1 cellular context compared by ENCODE assay signal in the genomic region with DNA sequence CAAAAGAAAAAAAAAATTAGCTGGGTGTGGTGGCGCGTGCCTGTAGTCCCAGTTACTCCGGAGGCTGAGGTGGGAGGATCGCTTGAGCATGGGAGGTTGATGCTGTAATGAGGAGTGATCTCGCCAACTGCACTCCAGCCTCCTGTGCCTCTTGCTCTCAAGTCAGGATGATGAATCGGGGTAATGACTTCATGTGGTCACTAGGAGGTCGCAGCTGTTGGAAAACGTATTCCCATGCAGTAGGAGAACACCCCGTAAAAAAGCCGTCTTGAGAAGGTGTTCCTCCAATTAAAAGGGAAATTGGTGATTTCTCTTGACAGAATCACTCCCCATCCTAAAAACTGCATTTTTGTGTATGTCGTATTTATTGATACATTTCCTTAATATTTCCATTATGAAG.
TF ChIP-seq lines count a peak whose summit lies in the region.

No MANE protein-coding gene starts in this region.

TF ChIP-seq in H1, 55 proteins besides CTCF, POLR2A, EP300 and RAD21:
- TF ChIP-seq CTBP2 (IDR thresholded peaks at IDR 0.05; ENCODE audit: borderline replicate concordance, insufficient read depth, insufficient read length, low read length) (no peak), GABPA (IDR thresholded peaks at IDR 0.05; ENCODE audit: borderline replicate concordance, insufficient read depth, low read length) (no peak), RXRA (IDR thresholded peaks at IDR 0.05; ENCODE audit: insufficient read depth, low read depth, low read length) (no peak), SAP30 (IDR thresholded peaks at IDR 0.05; ENCODE audit: insufficient read depth, insufficient replicate concordance, low read length) (no peak), SP1 (IDR thresholded peaks at IDR 0.05; ENCODE audit: low read depth, low read length) (no peak), NANOG (IDR thresholded peaks at IDR 0.05; ENCODE audit: insufficient read depth, low read depth, low read length, poor library complexity, severe bottlenecking) (no peak), TAF7 (optimal IDR thresholded peaks at IDR 0.05; ENCODE audit: borderline replicate concordance, low read depth, low read length) (no peak), CHD2 (IDR thresholded peaks at IDR 0.05; ENCODE audit: low read length) (no peak), EGR1 (IDR thresholded peaks at IDR 0.05; ENCODE audit: borderline replicate concordance, low read depth, low read length) (no peak), JUN (IDR thresholded peaks at IDR 0.05; ENCODE audit: low read depth, low read length) (no peak)
- TF ChIP-seq, protein P1, sequence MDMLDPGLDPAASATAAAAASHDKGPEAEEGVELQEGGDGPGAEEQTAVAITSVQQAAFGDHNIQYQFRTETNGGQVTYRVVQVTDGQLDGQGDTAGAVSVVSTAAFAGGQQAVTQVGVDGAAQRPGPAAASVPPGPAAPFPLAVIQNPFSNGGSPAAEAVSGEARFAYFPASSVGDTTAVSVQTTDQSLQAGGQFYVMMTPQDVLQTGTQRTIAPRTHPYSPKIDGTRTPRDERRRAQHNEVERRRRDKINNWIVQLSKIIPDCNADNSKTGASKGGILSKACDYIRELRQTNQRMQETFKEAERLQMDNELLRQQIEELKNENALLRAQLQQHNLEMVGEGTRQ (IDR thresholded peaks at IDR 0.05; ENCODE audit: low read length), result no peak
- TF ChIP-seq, protein P2, sequence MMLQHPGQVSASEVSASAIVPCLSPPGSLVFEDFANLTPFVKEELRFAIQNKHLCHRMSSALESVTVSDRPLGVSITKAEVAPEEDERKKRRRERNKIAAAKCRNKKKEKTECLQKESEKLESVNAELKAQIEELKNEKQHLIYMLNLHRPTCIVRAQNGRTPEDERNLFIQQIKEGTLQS (IDR thresholded peaks at IDR 0.05; ENCODE audit: insufficient read depth, low read depth, low read length), result no peak
- TF ChIP-seq, protein P3, sequence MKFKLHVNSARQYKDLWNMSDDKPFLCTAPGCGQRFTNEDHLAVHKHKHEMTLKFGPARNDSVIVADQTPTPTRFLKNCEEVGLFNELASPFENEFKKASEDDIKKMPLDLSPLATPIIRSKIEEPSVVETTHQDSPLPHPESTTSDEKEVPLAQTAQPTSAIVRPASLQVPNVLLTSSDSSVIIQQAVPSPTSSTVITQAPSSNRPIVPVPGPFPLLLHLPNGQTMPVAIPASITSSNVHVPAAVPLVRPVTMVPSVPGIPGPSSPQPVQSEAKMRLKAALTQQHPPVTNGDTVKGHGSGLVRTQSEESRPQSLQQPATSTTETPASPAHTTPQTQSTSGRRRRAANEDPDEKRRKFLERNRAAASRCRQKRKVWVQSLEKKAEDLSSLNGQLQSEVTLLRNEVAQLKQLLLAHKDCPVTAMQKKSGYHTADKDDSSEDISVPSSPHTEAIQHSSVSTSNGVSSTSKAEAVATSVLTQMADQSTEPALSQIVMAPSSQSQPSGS (IDR thresholded peaks at IDR 0.05; ENCODE audit: low read length), result no peak
- TF ChIP-seq, protein P4, sequence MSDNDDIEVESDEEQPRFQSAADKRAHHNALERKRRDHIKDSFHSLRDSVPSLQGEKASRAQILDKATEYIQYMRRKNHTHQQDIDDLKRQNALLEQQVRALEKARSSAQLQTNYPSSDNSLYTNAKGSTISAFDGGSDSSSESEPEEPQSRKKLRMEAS (IDR thresholded peaks at IDR 0.05), result no peak
